In the genomic region with DNA sequence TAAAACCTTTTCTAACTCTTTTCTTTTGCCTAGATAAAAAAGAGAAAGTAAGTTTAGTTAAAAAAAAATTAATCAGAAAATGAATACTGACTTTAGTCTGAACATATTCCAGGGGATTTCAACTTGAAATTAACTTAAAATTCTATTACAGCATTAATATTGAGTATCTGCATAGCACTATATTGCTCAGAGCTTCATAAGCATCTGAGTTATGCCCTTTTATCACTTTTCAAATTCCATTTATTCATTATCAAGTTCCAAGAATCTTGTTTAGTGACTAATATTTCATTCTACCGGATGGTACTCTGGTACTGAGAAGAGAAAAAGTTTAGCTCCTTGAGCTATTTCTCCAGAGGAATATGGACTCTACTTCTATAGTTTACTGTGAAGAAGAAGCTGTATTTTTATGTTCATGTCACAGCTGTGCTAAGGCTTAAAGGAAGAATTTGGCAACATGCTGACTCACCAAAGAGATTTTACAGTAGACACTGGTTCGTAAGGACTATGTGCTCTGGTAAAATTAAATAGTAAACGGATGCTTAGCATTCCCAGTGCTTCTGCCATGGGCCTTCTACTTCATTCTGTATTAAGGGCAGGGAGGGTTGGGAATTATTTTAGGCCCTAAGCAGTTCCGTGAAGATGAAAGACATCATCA, we compare ENCODE assay signal across 3 cellular contexts.
TF ChIP-seq lines count a peak whose summit lies in the region.

No MANE protein-coding gene starts in this region.

TF ChIP-seq in SK-N-SH treated with all-trans-retinoic acid at 6 μM for 48 hours, 23 proteins besides CTCF, POLR2A, EP300 and RAD21:
- TF ChIP-seq ISL1 (CRISPR knock-in tag; IDR thresholded peaks at IDR 0.05) = peak; percentile 94
- TF ChIP-seq, protein P1, sequence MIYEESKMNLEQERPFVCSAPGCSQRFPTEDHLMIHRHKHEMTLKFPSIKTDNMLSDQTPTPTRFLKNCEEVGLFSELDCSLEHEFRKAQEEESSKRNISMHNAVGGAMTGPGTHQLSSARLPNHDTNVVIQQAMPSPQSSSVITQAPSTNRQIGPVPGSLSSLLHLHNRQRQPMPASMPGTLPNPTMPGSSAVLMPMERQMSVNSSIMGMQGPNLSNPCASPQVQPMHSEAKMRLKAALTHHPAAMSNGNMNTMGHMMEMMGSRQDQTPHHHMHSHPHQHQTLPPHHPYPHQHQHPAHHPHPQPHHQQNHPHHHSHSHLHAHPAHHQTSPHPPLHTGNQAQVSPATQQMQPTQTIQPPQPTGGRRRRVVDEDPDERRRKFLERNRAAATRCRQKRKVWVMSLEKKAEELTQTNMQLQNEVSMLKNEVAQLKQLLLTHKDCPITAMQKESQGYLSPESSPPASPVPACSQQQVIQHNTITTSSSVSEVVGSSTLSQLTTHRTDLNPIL (CRISPR knock-in tag; IDR thresholded peaks at IDR 0.05; ENCODE audit: low read depth) = no peak

TF ChIP-seq in SK-N-SH, 30 proteins besides CTCF, POLR2A, EP300 and RAD21:
- TF ChIP-seq FOXJ3 (CRISPR knock-in tag; IDR thresholded peaks at IDR 0.05) (no peak), RCOR1 (IDR thresholded peaks at IDR 0.05; ENCODE audit: low read length) (no peak), IRF3 (IDR thresholded peaks at IDR 0.05; ENCODE audit: low read depth, low read length) (no peak), EZH2phosphoT487 (IDR thresholded peaks at IDR 0.05; ENCODE audit: borderline replicate concordance, low read depth) (no peak), GATA2 (CRISPR knock-in tag; IDR thresholded peaks at IDR 0.05) (no peak), NFIC (IDR thresholded peaks at IDR 0.05; ENCODE audit: borderline replicate concordance) (no peak), TEAD4 (IDR thresholded peaks at IDR 0.05; ENCODE audit: borderline replicate concordance, insufficient read depth) (no peak), SMC3 (IDR thresholded peaks at IDR 0.05; ENCODE audit: low read depth, low read length) (no peak), ELF1 (IDR thresholded peaks at IDR 0.05) (no peak), TCF12 (IDR thresholded peaks at IDR 0.05) (no peak), YY1 (IDR thresholded peaks at IDR 0.05; ENCODE audit: low read depth) (no peak), MEF2A (IDR thresholded peaks at IDR 0.05; ENCODE audit: borderline replicate concordance, low read depth) (no peak), RFX5 (IDR thresholded peaks at IDR 0.05; ENCODE audit: low read length) (no peak), NRF1 (IDR thresholded peaks at IDR 0.05; ENCODE audit: low read depth, low read length) (no peak), GABPA (IDR thresholded peaks at IDR 0.05; ENCODE audit: low read depth) (no peak), MAX (IDR thresholded peaks at IDR 0.05; ENCODE audit: low read depth) (no peak), PBX3 (IDR thresholded peaks at IDR 0.05) (no peak)
- TF ChIP-seq, protein P2, sequence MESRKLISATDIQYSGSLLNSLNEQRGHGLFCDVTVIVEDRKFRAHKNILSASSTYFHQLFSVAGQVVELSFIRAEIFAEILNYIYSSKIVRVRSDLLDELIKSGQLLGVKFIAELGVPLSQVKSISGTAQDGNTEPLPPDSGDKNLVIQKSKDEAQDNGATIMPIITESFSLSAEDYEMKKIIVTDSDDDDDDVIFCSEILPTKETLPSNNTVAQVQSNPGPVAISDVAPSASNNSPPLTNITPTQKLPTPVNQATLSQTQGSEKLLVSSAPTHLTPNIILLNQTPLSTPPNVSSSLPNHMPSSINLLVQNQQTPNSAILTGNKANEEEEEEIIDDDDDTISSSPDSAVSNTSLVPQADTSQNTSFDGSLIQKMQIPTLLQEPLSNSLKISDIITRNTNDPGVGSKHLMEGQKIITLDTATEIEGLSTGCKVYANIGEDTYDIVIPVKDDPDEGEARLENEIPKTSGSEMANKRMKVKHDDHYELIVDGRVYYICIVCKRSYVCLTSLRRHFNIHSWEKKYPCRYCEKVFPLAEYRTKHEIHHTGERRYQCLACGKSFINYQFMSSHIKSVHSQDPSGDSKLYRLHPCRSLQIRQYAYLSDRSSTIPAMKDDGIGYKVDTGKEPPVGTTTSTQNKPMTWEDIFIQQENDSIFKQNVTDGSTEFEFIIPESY (IDR thresholded peaks at IDR 0.05; ENCODE audit: borderline replicate concordance, low read depth) = no peak
- TF ChIP-seq, protein P3, sequence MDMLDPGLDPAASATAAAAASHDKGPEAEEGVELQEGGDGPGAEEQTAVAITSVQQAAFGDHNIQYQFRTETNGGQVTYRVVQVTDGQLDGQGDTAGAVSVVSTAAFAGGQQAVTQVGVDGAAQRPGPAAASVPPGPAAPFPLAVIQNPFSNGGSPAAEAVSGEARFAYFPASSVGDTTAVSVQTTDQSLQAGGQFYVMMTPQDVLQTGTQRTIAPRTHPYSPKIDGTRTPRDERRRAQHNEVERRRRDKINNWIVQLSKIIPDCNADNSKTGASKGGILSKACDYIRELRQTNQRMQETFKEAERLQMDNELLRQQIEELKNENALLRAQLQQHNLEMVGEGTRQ (IDR thresholded peaks at IDR 0.05; ENCODE audit: borderline replicate concordance, low read depth, low read length) = no peak

TF ChIP-seq in H1, 55 proteins besides CTCF, POLR2A, EP300 and RAD21:
- TF ChIP-seq RXRA (IDR thresholded peaks at IDR 0.05; ENCODE audit: insufficient read depth, low read depth, low read length) (no peak), CHD2 (IDR thresholded peaks at IDR 0.05; ENCODE audit: low read length) (no peak), MAFK (IDR thresholded peaks at IDR 0.05; ENCODE audit: low read depth, low read length) (no peak), FOSL1 (IDR thresholded peaks at IDR 0.05; ENCODE audit: insufficient read depth, low read depth, low read length) (no peak), SAP30 (IDR thresholded peaks at IDR 0.05; ENCODE audit: insufficient read depth, insufficient replicate concordance, low read length) (no peak), SP2 (IDR thresholded peaks at IDR 0.05; ENCODE audit: low read length) (no peak), SIX5 (IDR thresholded peaks at IDR 0.05; ENCODE audit: low read depth, low read length) (no peak), JUND (IDR thresholded peaks at IDR 0.05; ENCODE audit: low read length) (no peak), TBP (IDR thresholded peaks at IDR 0.05; ENCODE audit: low read depth, low read length) (no peak), GABPA (IDR thresholded peaks at IDR 0.05; ENCODE audit: borderline replicate concordance, insufficient read depth, low read length) (no peak), TAF1 (IDR thresholded peaks at IDR 0.05; ENCODE audit: low read depth, low read length) (no peak), HDAC6 (IDR thresholded peaks at IDR 0.05; ENCODE audit: low read depth, low read length) (no peak), CHD7 (IDR thresholded peaks at IDR 0.05; ENCODE audit: insufficient replicate concordance, low read length) (no peak), SIN3A (conservative IDR thresholded peaks at IDR 0.05 in 1 of 2, IDR thresholded peaks at IDR 0.05 in 1 of 2; ENCODE audit: low read depth in 1 of 2, low read length in 2 of 2) (no peak), RNF2 (IDR thresholded peaks at IDR 0.05; ENCODE audit: borderline replicate concordance, low read depth, low read length, missing control alignments, poor library complexity, severe bottlenecking) (no peak), YY1 (IDR thresholded peaks at IDR 0.05; ENCODE audit: low read depth, low read length) (no peak), CBX8 (IDR thresholded peaks at IDR 0.05; ENCODE audit: borderline replicate concordance, low read depth, low read length) (no peak)
TF ChIP-seq in H1: peak in this region for 0.
